1 cellular context compared by ENCODE assay signal in genomic region chr17:37490638-37491614, GRCh38.
TF ChIP-seq lines count a peak whose summit lies in the region.

No MANE protein-coding gene starts in this region.

TF ChIP-seq in HCT116, 20 proteins besides CTCF, POLR2A, EP300 and RAD21 (continued from another document):
- TF ChIP-seq CBX3 (IDR thresholded peaks at IDR 0.05; ENCODE audit: low read depth) (no peak), REST (IDR thresholded peaks at IDR 0.05; ENCODE audit: low read depth) (no peak), ZBTB33 (IDR thresholded peaks at IDR 0.05; ENCODE audit: extremely low read depth, insufficient replicate concordance, low read length) (no peak), EZH2 (IDR thresholded peaks at IDR 0.05) (no peak), ELF1 (IDR thresholded peaks at IDR 0.05; ENCODE audit: borderline replicate concordance, low read depth) (no peak), EGR1 (IDR thresholded peaks at IDR 0.05; ENCODE audit: low read depth) (no peak), FOSL1 (IDR thresholded peaks at IDR 0.05; ENCODE audit: low read depth) (peak; percentile 58), SIN3A (IDR thresholded peaks at IDR 0.05; ENCODE audit: low read depth) (peak; percentile 84; the same call in 1 of the 2 replicates), JUND (IDR thresholded peaks at IDR 0.05) (peak; percentile 53; the same call in 1 of the 2 replicates), YY1 (IDR thresholded peaks at IDR 0.05; ENCODE audit: extremely low read depth, insufficient replicate concordance, low read depth, low read length) (no peak), ZFX (IDR thresholded peaks at IDR 0.05) (no peak), EZH2phosphoT487 (IDR thresholded peaks at IDR 0.05; ENCODE audit: borderline replicate concordance) (no peak), TCF7L2 (IDR thresholded peaks at IDR 0.05; ENCODE audit: borderline replicate concordance, extremely low read depth, insufficient read depth, insufficient read length) (no peak), SRF (IDR thresholded peaks at IDR 0.05; ENCODE audit: low read depth) (no peak), SP1 (IDR thresholded peaks at IDR 0.05; ENCODE audit: low read depth) (peak; percentile 39), CEBPB (IDR thresholded peaks at IDR 0.05; ENCODE audit: low read depth) (no peak), ATF3 (IDR thresholded peaks at IDR 0.05) (no peak), ZNF274 (IDR thresholded peaks at IDR 0.05; ENCODE audit: low read depth, low read length) (no peak)
